In genomic region chr20:47859255-47859654, GRCh38 we compare ENCODE assay signal across 2 cellular contexts.
TF ChIP-seq lines count a peak whose summit lies in the region.

No MANE protein-coding gene starts in this region.

TF ChIP-seq in HepG2, 621 proteins besides CTCF, POLR2A, EP300 and RAD21:
- TF ChIP-seq ZNF256 (CRISPR knock-in tag; conservative IDR thresholded peaks at IDR 0.05) (no peak), ZNF7 (CRISPR knock-in tag; IDR thresholded peaks at IDR 0.05) (peak; percentile 76)

TF ChIP-seq in H1, 55 proteins besides CTCF, POLR2A, EP300 and RAD21:
- TF ChIP-seq TAF7 (optimal IDR thresholded peaks at IDR 0.05; ENCODE audit: borderline replicate concordance, low read depth, low read length) (no peak), E2F6 (IDR thresholded peaks at IDR 0.05) (no peak), EZH2 (IDR thresholded peaks at IDR 0.05; ENCODE audit: low read depth, low read length, severe bottlenecking) (no peak), ASH2L (IDR thresholded peaks at IDR 0.05; ENCODE audit: low read length) (no peak), SRF (IDR thresholded peaks at IDR 0.05; ENCODE audit: low read depth, low read length) (no peak), KDM1A (IDR thresholded peaks at IDR 0.05; ENCODE audit: borderline replicate concordance, low read length) (no peak), KDM5A (IDR thresholded peaks at IDR 0.05; ENCODE audit: low read length) (no peak)
